ENCODE assay signal across 30 cellular contexts in the genomic region with DNA sequence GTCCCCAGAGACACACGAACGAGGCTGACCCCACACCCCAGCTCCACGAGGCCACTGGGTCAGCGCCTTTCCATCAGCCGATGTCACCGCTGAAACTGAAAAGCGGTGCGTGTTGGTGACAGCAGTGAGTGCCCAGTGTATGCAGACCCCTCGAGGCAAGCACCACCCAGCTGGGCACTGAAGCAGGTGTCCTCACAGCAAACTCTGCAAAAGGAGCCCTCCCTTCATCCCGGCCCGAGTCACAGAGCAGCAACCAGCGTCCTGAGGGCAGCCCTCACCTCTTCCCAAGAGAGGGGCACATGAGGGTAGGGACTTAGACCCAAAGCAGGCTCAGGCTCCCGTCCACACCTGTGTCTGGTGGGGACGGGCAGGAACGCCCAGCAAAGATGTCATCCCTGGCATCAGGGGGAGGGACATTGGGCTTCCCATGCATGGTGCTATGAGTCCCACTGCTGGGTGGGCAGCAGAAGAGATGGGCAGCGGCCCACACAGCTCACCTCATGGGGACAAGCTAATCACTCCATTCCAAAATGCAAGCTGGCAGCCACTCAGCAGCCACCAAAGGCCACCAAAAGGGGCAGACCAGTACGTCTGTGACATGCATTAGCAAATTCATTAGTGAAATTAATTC. TPM values are rescaled to one million over a fixed set of nuclear protein-coding genes. Genes with fewer than 3 reads are reported as not detected.
DNase-seq lines count a peak whose midpoint lies in the region; ATAC-seq, FAIRE-seq and TF ChIP-seq lines count a peak whose summit lies in the region.
"Had no signal": no experiment of that assay in that cellular context is flagged by ENCODE, and none has a peak within 500 bp of the region (broad histone marks: within the 10 kb centered on the region; RNA-seq: fewer than 3 reads in every experiment).

No MANE protein-coding gene starts in this region.

- no peak for TF ChIP-seq EP300 in A549 (IDR thresholded peaks at IDR 0.05)

- POLR2A ChIA-PET in A549 (lab: Yijun Ruan, JAX) = no interaction called here
- POLR2A ChIA-PET in activated CD8-positive, alpha-beta T cell treated with anti-CD3 and anti-CD28 coated beads for 36 hours (lab: Charles Lee) = no interaction called here

- intact Hi-C loops in lower lobe of right lung (cut with DNase I) = no loop called here
- intact Hi-C loops in spleen (cut with DNase I; ENCODE audit: low total_unique reads) = no loop called here
- intact Hi-C loops in activated CD8-positive, alpha-beta T cell treated with anti-CD3 and anti-CD28 coated beads for 36 hours (cut with micrococcal nuclease) = no loop called here

- H3K27me3 Mint-ChIP-seq in activated T-helper 17 cell treated with anti-CD3 and anti-CD28 coated beads, Interleukin-2, amount 50 U/mL, for 72 hours = peaks cover 40% of the 10 kb centered on the region
- peaks cover 22% of the 10 kb centered on the region for H3K27me3 Mint-ChIP-seq in activated CD8-positive, alpha-beta T cell treated with anti-CD3 and anti-CD28 coated beads for 36 hours

- H3K27me3 ChIP-seq in lower lobe of right lung (ENCODE audit: low read depth) (peaks cover 60% of the 10 kb centered on the region), spleen (replicated peaks in 1 of 7) (peaks cover 0 to 92% (median 23%) of the 10 kb centered on the region in 7 donors)

- TF ChIP-seq CTCF in A549 (IDR thresholded peaks at IDR 0.05) = no peak
- no peak for TF ChIP-seq CTCF in lower lobe of right lung (IDR thresholded peaks at IDR 0.05)
- no peak for TF ChIP-seq CTCF in spleen (IDR thresholded peaks at IDR 0.05 in 8 of 11, conservative IDR thresholded peaks at IDR 0.05 in 3 of 11)
- no peak for TF ChIP-seq CTCF in activated CD8-positive, alpha-beta T cell treated with anti-CD3 and anti-CD28 coated beads for 36 hours (IDR thresholded peaks at IDR 0.05)

- DNase-seq in A549 (ENCODE audit: low read depth in 1 of 2, low spot score in 1 of 2) (no peak), lower lobe of right lung (peak; percentile 24), spleen (peak; percentile 31), foreskin melanocyte (no peak)
- no peak for DNase-seq in activated CD8-positive, alpha-beta T cell treated with anti-CD3 and anti-CD28 coated beads for 36 hours
- DNase-seq: 8988T; Caco-2; CD8-positive, alpha-beta T cell; GDM1; HFFc6; IMR-90; KG1; MG63; NCI-H1105 treated with DMSO at 0.1 percent for 48 hours; NCI-H146; NCI-H1930; NCI-H2107; NCI-H446; NCI-H524 treated with DMSO at 0.1 percent for 48 hours; NCI-H774; PC-3; SJCRH30 had no signal

- H3K27ac ChIP-seq in A549 = peak overlapping the region; percentile 85 to 89
- peak overlapping the region; percentile 73 for H3K27ac ChIP-seq in angular gyrus (ENCODE audit: low read depth, low read length)
- no peak overlapping the region for H3K27ac ChIP-seq in lower lobe of right lung
- no peak overlapping the region for H3K27ac ChIP-seq in spleen
- H3K27ac ChIP-seq: C4-2B, SJCRH30 had no signal

- H3K4me3 Mint-ChIP-seq in activated T-helper 17 cell treated with anti-CD3 and anti-CD28 coated beads, Interleukin-2, amount 50 U/mL, for 72 hours = no peak overlapping the region
- no peak overlapping the region for H3K4me3 Mint-ChIP-seq in activated CD8-positive, alpha-beta T cell treated with anti-CD3 and anti-CD28 coated beads for 36 hours
- H3K4me3 Mint-ChIP-seq: CD8-positive, alpha-beta T cell; GM23338; HFFc6 had no signal

- TF ChIP-seq POLR2A in A549 (IDR thresholded peaks at IDR 0.05; ENCODE audit: low read length) = no peak
- TF ChIP-seq POLR2A in spleen (IDR thresholded peaks at IDR 0.05) = no peak

- H3K27ac Mint-ChIP-seq in activated T-helper 17 cell treated with anti-CD3 and anti-CD28 coated beads, Interleukin-2, amount 50 U/mL, for 72 hours = no peak overlapping the region
- no peak overlapping the region for H3K27ac Mint-ChIP-seq in activated CD8-positive, alpha-beta T cell treated with anti-CD3 and anti-CD28 coated beads for 36 hours
- H3K27ac Mint-ChIP-seq: CD8-positive, alpha-beta T cell; GM23338; HFFc6 had no signal

- H3K9me3 Mint-ChIP-seq in activated T-helper 17 cell treated with anti-CD3 and anti-CD28 coated beads, Interleukin-2, amount 50 U/mL, for 72 hours = no peaks in the 10 kb centered on the region
- no peaks in the 10 kb centered on the region for H3K9me3 Mint-ChIP-seq in activated CD8-positive, alpha-beta T cell treated with anti-CD3 and anti-CD28 coated beads for 36 hours
- H3K9me3 Mint-ChIP-seq: CD8-positive, alpha-beta T cell; GM23338 had no signal

- no peak for ATAC-seq in A549
- ATAC-seq in lower lobe of right lung = peak in 1 of 2 donors; percentile 12
- no peak for ATAC-seq in activated T-helper 17 cell treated with anti-CD3 and anti-CD28 coated beads, Interleukin-2, amount 50 U/mL, for 72 hours (replicated peaks)
- no peak for ATAC-seq in activated CD8-positive, alpha-beta T cell treated with anti-CD3 and anti-CD28 coated beads for 36 hours
- ATAC-seq: CD8-positive, alpha-beta T cell; GM12878; PC-3; Right ventricle myocardium inferior had no signal

- H3K9me3 ChIP-seq in A549 (no peaks in the 10 kb centered on the region), lower lobe of right lung (no peaks in the 10 kb centered on the region), spleen (no peaks in the 10 kb centered on the region)
- H3K9me3 ChIP-seq: Caco-2, HAP-1, MG63, SJCRH30 had no signal

- no peaks in the 10 kb centered on the region for H3K36me3 Mint-ChIP-seq in activated T-helper 17 cell treated with anti-CD3 and anti-CD28 coated beads, Interleukin-2, amount 50 U/mL, for 72 hours (ENCODE audit: low read depth)
- H3K36me3 Mint-ChIP-seq in activated CD8-positive, alpha-beta T cell treated with anti-CD3 and anti-CD28 coated beads for 36 hours (ENCODE audit: low read depth) = no peaks in the 10 kb centered on the region
- H3K36me3 Mint-ChIP-seq: CD8-positive, alpha-beta T cell had no signal

- H3K36me3 ChIP-seq in lower lobe of right lung (no peaks in the 10 kb centered on the region), spleen (no peaks in the 10 kb centered on the region)
- H3K36me3 ChIP-seq: HAP-1, MG63, SJCRH30 had no signal

- H3K4me3 ChIP-seq in A549 = no peak overlapping the region
- H3K4me3 ChIP-seq in lower lobe of right lung = no peak overlapping the region
- H3K4me3 ChIP-seq in spleen = no peak overlapping the region
- H3K4me3 ChIP-seq: GM12878, GM23338, HAP-1, MG63, SJCRH30 had no signal

- TF ChIP-seq RAD21 in A549 (conservative IDR thresholded peaks at IDR 0.05 in 1 of 2, IDR thresholded peaks at IDR 0.05 in 1 of 2) = no peak

- CTCF ChIA-PET in A549 (lab: Yijun Ruan, JAX) = interaction anchor here (4.3 kb wide), 1 partner anchor 51 kb away, joined by 19 read pairs; no protein-coding TSS in a partner anchor
- CTCF ChIA-PET in activated CD8-positive, alpha-beta T cell treated with anti-CD3 and anti-CD28 coated beads for 36 hours (lab: Charles Lee) = no interaction called here

- no peak overlapping the region for H3K4me2 ChIP-seq in A549
- H3K4me2 ChIP-seq: GM23338 had no signal

- WGBS in A549 (ENCODE audit: missing lambda C conversion rate) = 78% methylated on average over 16 of the region's 17 CpGs
- WGBS in spleen, 5 donors = 70 to 81% (median 77%) methylated on average over 16 to 17 of the region's 17 CpGs

- no peaks in the 10 kb centered on the region for H3K4me1 Mint-ChIP-seq in activated T-helper 17 cell treated with anti-CD3 and anti-CD28 coated beads, Interleukin-2, amount 50 U/mL, for 72 hours
- no peaks in the 10 kb centered on the region for H3K4me1 Mint-ChIP-seq in activated CD8-positive, alpha-beta T cell treated with anti-CD3 and anti-CD28 coated beads for 36 hours (ENCODE audit: low read depth)
- H3K4me1 Mint-ChIP-seq: GM23338 had no signal

- FAIRE-seq in A549 (lab: Jason Lieb, UNC) = no peak
- FAIRE-seq: GM12878 had no signal

- H3K4me1 ChIP-seq in A549 = peaks cover 56% of the 10 kb centered on the region
- no peaks in the 10 kb centered on the region for H3K4me1 ChIP-seq in lower lobe of right lung
- no peaks in the 10 kb centered on the region for H3K4me1 ChIP-seq in spleen
- H3K4me1 ChIP-seq: Caco-2, HAP-1, SJCRH30 had no signal

TF ChIP-seq in A549, 52 proteins besides CTCF, POLR2A, EP300 and RAD21 (continues in another document):
- TF ChIP-seq HOXB5 (CRISPR knock-in tag; IDR thresholded peaks at IDR 0.05) = no peak
- TF ChIP-seq MYC (IDR thresholded peaks at IDR 0.05; ENCODE audit: borderline replicate concordance, low read length) = no peak
- TF ChIP-seq JUNB (IDR thresholded peaks at IDR 0.05) = no peak
- TF ChIP-seq ZC3H11A (IDR thresholded peaks at IDR 0.05) = no peak
- no peak for TF ChIP-seq CBX8 (IDR thresholded peaks at IDR 0.05)
- TF ChIP-seq ESRRA (IDR thresholded peaks at IDR 0.05; ENCODE audit: borderline replicate concordance, low read length) = no peak
- no peak for TF ChIP-seq FOXS1 (CRISPR knock-in tag; IDR thresholded peaks at IDR 0.05)
- TF ChIP-seq HOXB13 (CRISPR knock-in tag; IDR thresholded peaks at IDR 0.05; ENCODE audit: low read depth) = no peak
- TF ChIP-seq TP53 (CRISPR knock-in tag; IDR thresholded peaks at IDR 0.05) = no peak
- no peak for TF ChIP-seq FOSB (CRISPR knock-in tag; IDR thresholded peaks at IDR 0.05)
- no peak for TF ChIP-seq ZFP36 (IDR thresholded peaks at IDR 0.05; ENCODE audit: borderline replicate concordance, partially characterized antibody)
- TF ChIP-seq HDAC2 (IDR thresholded peaks at IDR 0.05) = no peak
- no peak for TF ChIP-seq MAZ (IDR thresholded peaks at IDR 0.05; ENCODE audit: borderline replicate concordance, low read depth, low read length)
- TF ChIP-seq HOXA7 (CRISPR knock-in tag; IDR thresholded peaks at IDR 0.05) = no peak

RNA-seq across cellular contexts. Expression of a gene that starts 49.2 kb away (rescaled TPM):
- 3.3 and 6.7 TPM in 2 replicates for polyA plus RNA-seq in A549 (2011; rRNA removed)
- 1.3 and 1.6 TPM in 2 replicates for polyA plus RNA-seq in A549 (2012; cell fraction: cytosol; rRNA removed)
- polyA plus RNA-seq in A549 (2012; cell fraction: nucleus; rRNA removed) = 3.6 and 4.5 TPM in 2 replicates
- polyA plus RNA-seq in A549 (2017; fragmentation: RNase III; extraction: RNeasy Plus Mini Kit Qiagen cat#74134 plus additional on column Dnase treatment) = 2.6 to 3.4 TPM (median 3.1 TPM) in 3 replicates
- polyA minus RNA-seq in A549 (2011; rRNA and poly(A)+ RNA removed) = 6.7 and 9.9 TPM in 2 replicates
- not detected for total RNA-seq in lower lobe of right lung
- under 1 TPM in 3 of 7 donors, not detected in 4; 0.19 to 0.34 (median 0.29) TPM for total RNA-seq in spleen
- under 1 TPM in 2 of 3 donors, not detected in 1; 0.02 to 0.03 TPM for polyA plus RNA-seq in spleen
- total RNA-seq in activated T-helper 17 cell treated with anti-CD3 and anti-CD28 coated beads, Interleukin-2, amount 50 U/mL, for 72 hours = not detected
- total RNA-seq in activated CD8-positive, alpha-beta T cell treated with anti-CD3 and anti-CD28 coated beads for 36 hours = not detected
- total RNA-seq: CD8-positive, alpha-beta T cell; GM12878; HFFc6; IMR-90; PC-3; Right ventricle myocardium inferior; RPMI7951 had no signal

Comparison
In these comparisons a context has a peak if more than half of its experiments do, and no peak if none do; other contexts are left out.
1. DNase-seq: peak in lower lobe of right lung (single experiment) and spleen (single experiment); none in A549 (0 of 2), activated CD8-positive, alpha-beta T cell treated with anti-CD3 and anti-CD28 coated beads for 36 hours (single experiment) and foreskin melanocyte (single experiment).
2. H3K27ac ChIP-seq: peak in A549 (2 of 2) and angular gyrus (single experiment); none in lower lobe of right lung (single experiment) and spleen (0 of 8).